In genomic region chr20:3152057-3152644, GRCh38 we compare ENCODE assay signal across 1 cellular context.
TF ChIP-seq lines count a peak whose summit lies in the region.

No MANE protein-coding gene starts in this region.

TF ChIP-seq in HepG2, 621 proteins besides CTCF, POLR2A, EP300 and RAD21:
- TF ChIP-seq, protein P1, sequence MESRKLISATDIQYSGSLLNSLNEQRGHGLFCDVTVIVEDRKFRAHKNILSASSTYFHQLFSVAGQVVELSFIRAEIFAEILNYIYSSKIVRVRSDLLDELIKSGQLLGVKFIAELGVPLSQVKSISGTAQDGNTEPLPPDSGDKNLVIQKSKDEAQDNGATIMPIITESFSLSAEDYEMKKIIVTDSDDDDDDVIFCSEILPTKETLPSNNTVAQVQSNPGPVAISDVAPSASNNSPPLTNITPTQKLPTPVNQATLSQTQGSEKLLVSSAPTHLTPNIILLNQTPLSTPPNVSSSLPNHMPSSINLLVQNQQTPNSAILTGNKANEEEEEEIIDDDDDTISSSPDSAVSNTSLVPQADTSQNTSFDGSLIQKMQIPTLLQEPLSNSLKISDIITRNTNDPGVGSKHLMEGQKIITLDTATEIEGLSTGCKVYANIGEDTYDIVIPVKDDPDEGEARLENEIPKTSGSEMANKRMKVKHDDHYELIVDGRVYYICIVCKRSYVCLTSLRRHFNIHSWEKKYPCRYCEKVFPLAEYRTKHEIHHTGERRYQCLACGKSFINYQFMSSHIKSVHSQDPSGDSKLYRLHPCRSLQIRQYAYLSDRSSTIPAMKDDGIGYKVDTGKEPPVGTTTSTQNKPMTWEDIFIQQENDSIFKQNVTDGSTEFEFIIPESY (CRISPR knock-in tag; IDR thresholded peaks at IDR 0.05): peak; percentile 69; the same call in 1 of the 2 replicates
- TF ChIP-seq FOXO4 (CRISPR knock-in tag; conservative IDR thresholded peaks at IDR 0.05): 0 out of 2 replicates have a peak, but pooled peaks have one; percentile 52
